In the genomic region with DNA sequence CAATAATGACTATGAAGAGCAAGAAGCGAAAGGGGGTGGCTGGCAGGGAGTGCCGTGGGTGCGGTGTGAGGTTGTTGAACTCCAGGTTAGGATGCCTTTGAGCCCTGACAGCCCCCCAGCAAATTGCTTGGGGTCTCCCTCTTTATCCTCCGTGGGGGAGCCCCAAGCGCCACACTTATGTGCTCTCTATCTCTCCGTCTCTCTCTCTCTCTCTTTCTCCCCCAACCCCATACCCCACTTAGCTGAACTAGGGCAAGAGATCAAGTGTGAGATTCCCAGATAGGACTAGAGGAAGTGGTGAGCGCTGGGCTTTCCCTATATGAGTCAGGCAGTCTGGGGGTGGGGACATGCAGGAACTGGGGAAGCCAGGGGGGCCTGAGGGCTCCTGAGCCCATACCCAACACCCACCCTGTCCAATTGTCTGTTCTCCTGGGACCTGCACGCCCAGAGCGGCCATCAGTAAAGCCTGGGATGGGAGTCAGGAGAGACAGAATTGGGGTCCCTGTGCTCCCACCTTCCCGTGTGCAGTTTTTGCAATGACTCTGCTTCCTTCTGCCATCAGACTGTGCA, we compare ENCODE assay signal across 9 cellular contexts. TPM values are rescaled to one million over a fixed set of nuclear protein-coding genes. Genes with fewer than 3 reads are reported as not detected.
DNase-seq lines count a peak whose midpoint lies in the region; ATAC-seq and TF ChIP-seq lines count a peak whose summit lies in the region.
"Had no signal": no experiment of that assay in that cellular context is flagged by ENCODE, and none has a peak within 500 bp of the region (broad histone marks: within the 10 kb centered on the region; RNA-seq: fewer than 3 reads in every experiment).

No MANE protein-coding gene starts in this region.

- no peak for TF ChIP-seq POLR2A in gastroesophageal sphincter (IDR thresholded peaks at IDR 0.05)

- DNase-seq in M059J (ENCODE audit: low read depth) = peak; percentile 83
- peak; percentile 69 for DNase-seq in activated CD8-positive, alpha-beta memory T cell treated with anti-CD3 and anti-CD28 coated beads, Interleukin-2, amount 50 U/mL, for 48 hours
- peak in 2 of 3 donors; percentile 29 to 36 for DNase-seq in stimulated activated CD4-positive, alpha-beta T cell treated with anti-CD3 and anti-CD28 coated beads, TNF-alpha, amount 100 ng/mL, for 1 hour (ENCODE audit: low read depth in 3 of 3, low spot score in 1 of 3)

- no peaks in the 10 kb centered on the region for H3K27me3 ChIP-seq in gastroesophageal sphincter

- H3K27ac ChIP-seq in gastroesophageal sphincter = peak overlapping the region in 3 of 4 donors; percentile 71 to 89 (median 78)
- H3K27ac ChIP-seq: KMS-11 had no signal

- no peaks in the 10 kb centered on the region for H3K9me3 ChIP-seq in gastroesophageal sphincter

- TF ChIP-seq EP300 in gastroesophageal sphincter (IDR thresholded peaks at IDR 0.05) = no peak

- H3K4me1 ChIP-seq in gastroesophageal sphincter = peaks cover 0 to 82% (median 27%) of the 10 kb centered on the region in 3 donors

- H3K4me3 ChIP-seq in gastroesophageal sphincter = no peak overlapping the region

- H3K36me3 ChIP-seq in gastroesophageal sphincter = peaks cover 0 to 6% of the 10 kb centered on the region in 2 donors

- ATAC-seq in GM18861 (IDR thresholded peaks at IDR 0.05; ENCODE audit: unreplicated experiment) (peak; percentile 37), gastroesophageal sphincter (peak; percentile 54), HG03521 (IDR thresholded peaks at IDR 0.05; ENCODE audit: unreplicated experiment) (no peak), GM19397 (IDR thresholded peaks at IDR 0.05; ENCODE audit: unreplicated experiment) (no peak), GM18517 (IDR thresholded peaks at IDR 0.05; ENCODE audit: unreplicated experiment) (no peak)

- WGBS in gastroesophageal sphincter (ENCODE audit: low coverage in 1 of 2), 2 donors = 61 to 64% methylated on average over 4 to 6 of the region's 10 CpGs

- TF ChIP-seq CTCF in gastroesophageal sphincter (IDR thresholded peaks at IDR 0.05) = no peak

RNA-seq across cellular contexts. Expression of gene EFHD2, which starts 7.8 kb away (rescaled TPM):
- 70.7 and 107 TPM in 2 replicates for total RNA-seq in M059J (2014; rRNA removed; shearing (Covaris generic))
- total RNA-seq in gastroesophageal sphincter = 10 to 100 TPM; 26.3 to 60.7 (median 53.7) TPM

RNA-seq across cellular contexts. Expression of gene CTRC, which starts 20.8 kb away (rescaled TPM):
- total RNA-seq in M059J (2014; rRNA removed; shearing (Covaris generic)) = 0.15 TPM in 1 of 2 replicates, not detected in the other
- total RNA-seq in gastroesophageal sphincter = not detected

RNA-seq across cellular contexts. Expression of gene CELA2A, which starts 39.1 kb away (rescaled TPM):
- total RNA-seq in M059J (2014; rRNA removed; shearing (Covaris generic)) = not detected in 2 replicates
- not detected for total RNA-seq in gastroesophageal sphincter

RNA-seq across cellular contexts. Expression of gene CELA2B, which starts 58.5 kb away (rescaled TPM):
- total RNA-seq in M059J (2014; rRNA removed; shearing (Covaris generic)) = not detected in 2 replicates
- not detected for total RNA-seq in gastroesophageal sphincter

Comparison
In these comparisons a context has a peak if more than half of its experiments do, and no peak if none do; other contexts are left out.
1. ATAC-seq: peak in GM18861 (single experiment) and gastroesophageal sphincter (single experiment); none in HG03521 (single experiment), GM19397 (single experiment) and GM18517 (single experiment).
2. DNase-seq: peak in every context shown above with its lines; median percentile 83 in M059J; 69 in activated CD8-positive, alpha-beta memory T cell treated with anti-CD3 and anti-CD28 coated beads, Interleukin-2, amount 50 U/mL, for 48 hours; 32 in stimulated activated CD4-positive, alpha-beta T cell treated with anti-CD3 and anti-CD28 coated beads, TNF-alpha, amount 100 ng/mL, for 1 hour.